In genomic region chr18:6414118-6414722, GRCh38 we compare ENCODE assay signal across 8 cellular contexts.
DNase-seq lines count a peak whose midpoint lies in the region; ATAC-seq lines count a peak whose summit lies in the region.

No MANE protein-coding gene starts in this region.

- H3K27me3 ChIP-seq in NT2/D1 (ENCODE audit: insufficient read depth, insufficient read length) (peaks cover 32% of the 10 kb centered on the region), layer of hippocampus (ENCODE audit: control insufficient read depth, insufficient read depth, low read length) (no peaks in the 10 kb centered on the region)

- no peaks in the 10 kb centered on the region for H3K4me1 ChIP-seq in NT2/D1 (ENCODE audit: insufficient read depth, insufficient read length)

- H3K27ac ChIP-seq in caudate nucleus (ENCODE audit: low read depth, low read length) (peak overlapping the region; percentile 80), layer of hippocampus (ENCODE audit: low read depth, low read length) (peak overlapping the region; percentile 89)

- ATAC-seq in GM18519 (IDR thresholded peaks at IDR 0.05; ENCODE audit: low FRiP score, unreplicated experiment): peak; percentile 61
- peak; percentile 83 for ATAC-seq in HG02610 (IDR thresholded peaks at IDR 0.05; ENCODE audit: unreplicated experiment)

- H3K9me3 ChIP-seq in NT2/D1 (ENCODE audit: insufficient read depth, low read length): no peaks in the 10 kb centered on the region

- H3K4me3 ChIP-seq in NT2/D1 (ENCODE audit: insufficient read length, low read depth): peak overlapping the region; percentile 56

- peak overlapping the region; percentile 56 for H3K9ac ChIP-seq in NT2/D1 (ENCODE audit: insufficient read length, low read depth)

- no peaks in the 10 kb centered on the region for H3K36me3 ChIP-seq in NT2/D1 (ENCODE audit: insufficient read depth, insufficient read length, low read length)

- DNase-seq in NT2/D1 (ENCODE audit: low read depth, low spot score) (no peak), caudate nucleus (lab: John Stamatoyannopoulos, UW) (peak in 42 of 61 donors; percentile 12 to 82 (median 48)), NCI-H446 treated with DMSO at 0.1 percent for 48 hours (lab: John Stamatoyannopoulos, UW) (no peak), GOT3 (lab: John Stamatoyannopoulos, UW) (no peak)
- peak; percentile 47 for DNase-seq in stimulated activated CD4-positive, alpha-beta T cell treated with anti-CD3 and anti-CD28 coated beads, Interleukin-15, amount 100 ng/mL, for 24 hours

Comparison
In these comparisons a context has a peak if more than half of its experiments do, and no peak if none do; other contexts are left out.
1. DNase-seq: peak in caudate nucleus (42 of 61) and stimulated activated CD4-positive, alpha-beta T cell treated with anti-CD3 and anti-CD28 coated beads, Interleukin-15, amount 100 ng/mL, for 24 hours (single experiment); none in NT2/D1 (single experiment), NCI-H446 treated with DMSO at 0.1 percent for 48 hours (single experiment) and GOT3 (single experiment).